12 cellular contexts compared by ENCODE assay signal in the genomic region with DNA sequence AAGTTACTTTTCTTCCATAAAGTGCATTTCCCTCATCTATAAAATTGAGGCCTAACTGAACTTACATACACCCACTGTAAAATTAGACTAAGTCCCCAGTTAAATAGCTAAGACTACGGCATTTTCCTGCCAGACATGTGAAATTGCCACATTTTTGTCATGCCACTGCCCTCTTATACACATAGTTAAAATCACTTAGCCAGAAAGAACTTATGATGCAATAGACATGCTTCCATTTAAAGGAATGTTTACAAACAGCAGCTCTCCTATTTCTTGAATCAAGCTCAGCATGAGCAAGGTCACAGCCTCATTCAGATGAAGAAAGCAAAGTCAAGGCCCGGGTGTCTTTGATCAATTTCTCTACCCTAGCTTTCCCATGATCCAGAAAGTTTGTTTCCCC.
DNase-seq lines count a peak whose midpoint lies in the region; TF ChIP-seq lines count a peak whose summit lies in the region.
"Had no signal": no experiment of that assay in that cellular context is flagged by ENCODE, and none has a peak within 500 bp of the region (broad histone marks: within the 10 kb centered on the region; RNA-seq: fewer than 3 reads in every experiment).

No MANE protein-coding gene starts in this region.

- TF ChIP-seq POLR2A in stomach (IDR thresholded peaks at IDR 0.05), result no peak

- DNase-seq in GM04503 (ENCODE audit: low read depth) (peak; percentile 57), astrocyte of the hippocampus (ENCODE audit: low read depth, low spot score) (peak; percentile 67), iPS DF 19.7 (ENCODE audit: low read depth, low spot score) (peak; percentile 7), skeletal muscle cell (ENCODE audit: low read depth) (peak; percentile 56), dorsolateral prefrontal cortex (no peak), head of caudate nucleus (no peak), midbrain (lab: John Stamatoyannopoulos, UW) (no peak), stomach (no peak)
- DNase-seq: activated CD8-positive, alpha-beta memory T cell treated with anti-CD3 and anti-CD28 coated beads, Interleukin-2, amount 50 U/mL, for 48 hours; amniotic stem cell; NCI-H774; nucleus accumbens had no signal

- H3K4me3 ChIP-seq in skeletal muscle cell (ENCODE audit: low read depth, low read length) (no peak overlapping the region), dorsolateral prefrontal cortex (no peak overlapping the region), stomach (no peak overlapping the region)

- 62 to 86% (median 84%) methylated on average over 2 of the region's 2 CpGs for WGBS in stomach, 5 donors

- H3K27me3 ChIP-seq in dorsolateral prefrontal cortex, result no peaks in the 10 kb centered on the region
- H3K27me3 ChIP-seq in stomach, result no peaks in the 10 kb centered on the region

- H3K36me3 ChIP-seq in stomach, result no peaks in the 10 kb centered on the region

- no peak for TF ChIP-seq EP300 in stomach (IDR thresholded peaks at IDR 0.05)

- no peaks in the 10 kb centered on the region for H3K9me3 ChIP-seq in stomach

- peaks cover 0 to 26% (median 0%) of the 10 kb centered on the region in 4 donors for H3K4me1 ChIP-seq in stomach

- TF ChIP-seq CTCF in dorsolateral prefrontal cortex (IDR thresholded peaks at IDR 0.05 in 54 of 56, conservative IDR thresholded peaks at IDR 0.05 in 2 of 56; ENCODE audit: low read depth in 1 of 56, partially characterized antibody in 56 of 56) (no peak), stomach (IDR thresholded peaks at IDR 0.05) (no peak)

- peak overlapping the region in 2 of 59 donors; percentile 57 to 73 for H3K27ac ChIP-seq in dorsolateral prefrontal cortex
- no peak overlapping the region for H3K27ac ChIP-seq in stomach

- intact Hi-C loops in dorsolateral prefrontal cortex (cut with DNase I), result no loop called here
- intact Hi-C loops in head of caudate nucleus (cut with DNase I), result no loop called here
- intact Hi-C loops in stomach (cut with DNase I; ENCODE audit: low total_unique reads), result no loop called here

Comparison
In these comparisons a context has a peak if more than half of its experiments do, and no peak if none do; other contexts are left out.
1. DNase-seq: peak in GM04503 (single experiment), astrocyte of the hippocampus (single experiment), iPS DF 19.7 (single experiment) and skeletal muscle cell (single experiment); none in dorsolateral prefrontal cortex (0 of 10), head of caudate nucleus (0 of 42), midbrain (single experiment) and stomach (single experiment).